In genomic region chr16:23556881-23557778, GRCh38 we compare ENCODE assay signal across 8 cellular contexts. TPM values are rescaled to one million over a fixed set of nuclear protein-coding genes. Genes with fewer than 3 reads are reported as not detected.
DNase-seq lines count a peak whose midpoint lies in the region; ATAC-seq and TF ChIP-seq lines count a peak whose summit lies in the region.

TSS of gene EARS2 (minus strand) at chr16:23557350. CDS start at chr16:23557343, 7 bp downstream.
A gene with protein sequence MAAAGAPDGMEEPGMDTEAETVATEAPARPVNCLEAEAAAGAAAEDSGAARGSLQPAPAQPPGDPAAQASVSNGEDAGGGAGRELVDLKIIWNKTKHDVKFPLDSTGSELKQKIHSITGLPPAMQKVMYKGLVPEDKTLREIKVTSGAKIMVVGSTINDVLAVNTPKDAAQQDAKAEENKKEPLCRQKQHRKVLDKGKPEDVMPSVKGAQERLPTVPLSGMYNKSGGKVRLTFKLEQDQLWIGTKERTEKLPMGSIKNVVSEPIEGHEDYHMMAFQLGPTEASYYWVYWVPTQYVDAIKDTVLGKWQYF (plus strand): TSS chr16:23557727. CDS start chr16:23557743, 16 bp downstream.

- H3K27ac Mint-ChIP-seq in GM23338: peak within 1 kb of the TSS; percentile 94
- peak within 1 kb of the TSS; percentile 92 for H3K27ac Mint-ChIP-seq in activated T-helper 1 cell treated with anti-CD3 and anti-CD28 coated beads, Interleukin-12 subunit alpha, Interleukin-12 subunit beta, Interleukin-2, Interleukin-4 antibody, amounts not matched to agents 30 ng/mL and 10 ng/mL and 1 ng/mL, durations not matched to agents 14 hours and 24 hours and 36 hours
- H3K27ac Mint-ChIP-seq in naive thymus-derived CD8-positive, alpha-beta T cell: peak within 1 kb of the TSS; percentile 78 to 97 (median 96)

- H3K9me3 Mint-ChIP-seq in GM23338: peaks cover 3% of the 10 kb centered on the region; the same call in 1 of the 3 replicates
- no peaks in the 10 kb centered on the region for H3K9me3 Mint-ChIP-seq in activated T-helper 1 cell treated with anti-CD3 and anti-CD28 coated beads, Interleukin-12 subunit alpha, Interleukin-12 subunit beta, Interleukin-2, Interleukin-4 antibody, amounts not matched to agents 30 ng/mL and 10 ng/mL and 1 ng/mL, durations not matched to agents 14 hours and 24 hours and 36 hours
- no peaks in the 10 kb centered on the region for H3K9me3 Mint-ChIP-seq in naive thymus-derived CD8-positive, alpha-beta T cell

- H3K27me3 Mint-ChIP-seq in GM23338 (ENCODE audit: insufficient read depth, low read depth, poor library complexity): peaks cover 9% of the 10 kb centered on the region
- peaks cover 4% of the 10 kb centered on the region for H3K27me3 Mint-ChIP-seq in activated T-helper 1 cell treated with anti-CD3 and anti-CD28 coated beads, Interleukin-12 subunit alpha, Interleukin-12 subunit beta, Interleukin-2, Interleukin-4 antibody, amounts not matched to agents 30 ng/mL and 10 ng/mL and 1 ng/mL, durations not matched to agents 14 hours and 24 hours and 36 hours (ENCODE audit: insufficient read depth)
- no peaks in the 10 kb centered on the region for H3K27me3 Mint-ChIP-seq in naive thymus-derived CD8-positive, alpha-beta T cell

- peaks cover 42% of the 10 kb centered on the region for H3K36me3 Mint-ChIP-seq in GM23338 (ENCODE audit: low read depth)
- peaks cover 26% of the 10 kb centered on the region for H3K36me3 Mint-ChIP-seq in activated T-helper 1 cell treated with anti-CD3 and anti-CD28 coated beads, Interleukin-12 subunit alpha, Interleukin-12 subunit beta, Interleukin-2, Interleukin-4 antibody, amounts not matched to agents 30 ng/mL and 10 ng/mL and 1 ng/mL, durations not matched to agents 14 hours and 24 hours and 36 hours (ENCODE audit: low read depth)
- H3K36me3 Mint-ChIP-seq in naive thymus-derived CD8-positive, alpha-beta T cell: peaks cover 0 to 39% (median under 1%) of the 10 kb centered on the region in 3 donors

- H3K9ac ChIP-seq in fibroblast of lung (ENCODE audit: insufficient read depth, low read length): peak within 1 kb of the TSS; percentile 89

- peak within 1 kb of the TSS; percentile 85 for H3K4me2 ChIP-seq in GM23338
- peak within 1 kb of the TSS; percentile 95 for H3K4me2 ChIP-seq in fibroblast of lung (ENCODE audit: extremely low read depth, insufficient read depth, low read length)

- H3K27ac ChIP-seq in GM23338 (ENCODE audit: low read depth): peak within 1 kb of the TSS; percentile 86
- H3K27ac ChIP-seq in fibroblast of lung (ENCODE audit: insufficient read depth, low read length): peak within 1 kb of the TSS; percentile 89

- H4K20me1 ChIP-seq in GM23338 (replicated peaks; ENCODE audit: insufficient read depth) (peaks cover 22% of the 10 kb centered on the region), fibroblast of lung (ENCODE audit: control insufficient read depth, extremely low read depth, insufficient read depth, low read length) (no peaks in the 10 kb centered on the region)

- H3K79me2 ChIP-seq in GM23338 (replicated peaks; ENCODE audit: insufficient read depth) (peaks cover 78% of the 10 kb centered on the region), fibroblast of lung (ENCODE audit: control insufficient read depth, insufficient read depth, low read length) (peaks cover 34% of the 10 kb centered on the region)

- H2AFZ ChIP-seq in GM23338 (peak within 1 kb of the TSS; percentile 83; the same call in 1 of the 2 replicates), fibroblast of lung (ENCODE audit: low read length) (peak within 1 kb of the TSS; percentile 73)

- peaks cover 7% of the 10 kb centered on the region; the same call in 1 of the 3 replicates for H3K4me1 Mint-ChIP-seq in GM23338
- H3K4me1 Mint-ChIP-seq in activated T-helper 1 cell treated with anti-CD3 and anti-CD28 coated beads, Interleukin-12 subunit alpha, Interleukin-12 subunit beta, Interleukin-2, Interleukin-4 antibody, amounts not matched to agents 30 ng/mL and 10 ng/mL and 1 ng/mL, durations not matched to agents 14 hours and 24 hours and 36 hours (ENCODE audit: low read depth): peaks cover 44% of the 10 kb centered on the region
- peaks cover 14 to 48% (median 36%) of the 10 kb centered on the region in 4 donors for H3K4me1 Mint-ChIP-seq in naive thymus-derived CD8-positive, alpha-beta T cell

- H3K9me2 ChIP-seq in GM23338 (ENCODE audit: insufficient read depth): no peaks in the 10 kb centered on the region

- H3K4me3 ChIP-seq in GM23338 (peak within 1 kb of the TSS; percentile 90), fibroblast of lung (replicated peaks in 1 of 4; ENCODE audit: control extremely low read depth in 1 of 4, insufficient read depth in 1 of 4, low read depth in 3 of 4, low read length in 4 of 4) (peak within 1 kb of the TSS; percentile 87 to 98 (median 94))

- intact Hi-C loops in activated T-helper 1 cell treated with anti-CD3 and anti-CD28 coated beads, Interleukin-12 subunit alpha, Interleukin-12 subunit beta, Interleukin-2, Interleukin-4 antibody, amounts not matched to agents 30 ng/mL and 10 ng/mL and 1 ng/mL, durations not matched to agents 14 hours and 24 hours and 36 hours (cut with micrococcal nuclease): loop anchor here (1.0 to 5.0 kb wide), 11 partner anchors 39 to 1960 kb away; partner anchors contain the start of genes COG7, DCTN5, GGA2 and METTL9

- H3F3A ChIP-seq in GM23338 (replicated peaks; ENCODE audit: low read depth): peaks cover 14% of the 10 kb centered on the region

- DNase-seq in EL (peak; percentile 98), GM23338 (ENCODE audit: low spot score) (peak; percentile 99), LHCN-M2 (ENCODE audit: low read depth) (peak; percentile 98), RPMI7951 (ENCODE audit: low read depth) (peak; percentile 95), fibroblast of lung (ENCODE audit: low read depth in 2 of 2) (peak; percentile 97 to 98)
- DNase-seq in activated T-helper 1 cell treated with anti-CD3 and anti-CD28 coated beads, Interleukin-12 subunit alpha, Interleukin-12 subunit beta, Interleukin-2, Interleukin-4 antibody, amounts not matched to agents 30 ng/mL and 10 ng/mL and 1 ng/mL, durations not matched to agents 14 hours and 24 hours and 36 hours (ENCODE audit: low spot score): peak; percentile 96
- peak; percentile 86 to 99 (median 96) for DNase-seq in naive thymus-derived CD8-positive, alpha-beta T cell
- peak; percentile 93 to 99 (median 98) for DNase-seq in stimulated activated naive CD4-positive, alpha-beta T cell (lab: John Stamatoyannopoulos, UW)

- ATAC-seq in GM23338: peak; percentile 96
- peak; percentile 92 to 93 for ATAC-seq in naive thymus-derived CD8-positive, alpha-beta T cell

- H3K4me1 ChIP-seq in GM23338 (ENCODE audit: insufficient read depth): peaks cover 14% of the 10 kb centered on the region
- H3K4me1 ChIP-seq in fibroblast of lung (ENCODE audit: control insufficient read depth, extremely low read depth, insufficient read depth, low read length): no peaks in the 10 kb centered on the region

- H3K36me3 ChIP-seq in GM23338 (ENCODE audit: insufficient read depth): peaks cover 35% of the 10 kb centered on the region
- peaks cover 16% of the 10 kb centered on the region for H3K36me3 ChIP-seq in fibroblast of lung (ENCODE audit: control insufficient read depth, insufficient read depth, low read length)

- peak within 1 kb of the TSS; percentile 94 for H3K4me3 Mint-ChIP-seq in GM23338
- peak within 1 kb of the TSS; percentile 95 for H3K4me3 Mint-ChIP-seq in activated T-helper 1 cell treated with anti-CD3 and anti-CD28 coated beads, Interleukin-12 subunit alpha, Interleukin-12 subunit beta, Interleukin-2, Interleukin-4 antibody, amounts not matched to agents 30 ng/mL and 10 ng/mL and 1 ng/mL, durations not matched to agents 14 hours and 24 hours and 36 hours
- peak within 1 kb of the TSS; percentile 88 to 96 (median 93) for H3K4me3 Mint-ChIP-seq in naive thymus-derived CD8-positive, alpha-beta T cell

- H3K27me3 ChIP-seq in GM23338 (ENCODE audit: insufficient read depth) (no peaks in the 10 kb centered on the region), fibroblast of lung (ENCODE audit: control insufficient read depth, insufficient read depth, low read length) (no peaks in the 10 kb centered on the region)

- POLR2A ChIA-PET in naive thymus-derived CD8-positive, alpha-beta T cell (lab: Charles Lee): interaction anchor here (0.6 to 1.3 kb wide), 4 partner anchors 35 to 85 kb away, joined by 3 to 8 read pairs (median 4); partner anchors contain the start of gene GGA2

- H3K9me3 ChIP-seq in fibroblast of lung (ENCODE audit: control insufficient read depth, insufficient read depth, low read depth, low read length): no peaks in the 10 kb centered on the region

- TF ChIP-seq CTCF in GM23338 (conservative IDR thresholded peaks at IDR 0.05; ENCODE audit: low read depth in 2 of 2) (peak; percentile 58 to 82), fibroblast of lung (conservative IDR thresholded peaks at IDR 0.05 in 1 of 2, IDR thresholded peaks at IDR 0.05 in 1 of 2; ENCODE audit: low read depth in 1 of 2, low read length in 2 of 2) (peak; percentile 67 to 69)

RNA-seq across cellular contexts. Expression of gene EARS2, which starts in this region (rescaled TPM):
- total RNA-seq in GM23338 (2014; rRNA removed; shearing (Covaris generic)): 58.3 and 89.1 TPM in 2 replicates
- 22.6 and 22.8 TPM in 2 replicates for polyA plus RNA-seq in GM23338 (2016; fragmentation: Nextera tagmentation; extraction: Ambion mirVana)
- total RNA-seq in LHCN-M2 (2014; rRNA removed): 28.8 and 31.4 TPM in 2 replicates
- 13.8 TPM for polyA plus RNA-seq in LHCN-M2 (2012)
- total RNA-seq in RPMI7951 (2014; rRNA removed; shearing (Covaris generic)): 10.6 and 12.7 TPM in 2 replicates
- 27.8 and 29.9 TPM in 2 replicates for total RNA-seq in activated T-helper 1 cell treated with anti-CD3 and anti-CD28 coated beads, Interleukin-12 subunit alpha, Interleukin-12 subunit beta, Interleukin-2, Interleukin-4 antibody, amounts not matched to agents 30 ng/mL and 10 ng/mL and 1 ng/mL, durations not matched to agents 14 hours and 24 hours and 36 hours
- 28.2 and 40.3 TPM in 2 replicates for total RNA-seq in fibroblast of lung
- 27.3 and 31.7 TPM in 2 replicates for polyA plus RNA-seq in fibroblast of lung
- 21.7 and 23.4 TPM in 2 replicates for polyA plus RNA-seq in fibroblast of lung (2012)
- 47.8 and 89.8 TPM in 2 replicates for polyA minus RNA-seq in fibroblast of lung (ENCODE audit: low replicate concordance)
- 10 to 100 TPM; 16.9 to 18.1 TPM for total RNA-seq in naive thymus-derived CD8-positive, alpha-beta T cell
- 10 to 100 TPM; 14.1 to 19.9 (median 18.3) TPM for polyA plus RNA-seq in naive thymus-derived CD8-positive, alpha-beta T cell

RNA-seq across cellular contexts. Expression of the second gene that starts in this region (rescaled TPM):
- 201 and 249 TPM in 2 replicates for total RNA-seq in GM23338 (2014; rRNA removed; shearing (Covaris generic))
- 27.7 and 28.5 TPM in 2 replicates for polyA plus RNA-seq in GM23338 (2016; fragmentation: Nextera tagmentation; extraction: Ambion mirVana)
- 156 and 172 TPM in 2 replicates for total RNA-seq in LHCN-M2 (2014; rRNA removed)
- 32.8 TPM for polyA plus RNA-seq in LHCN-M2 (2012)
- total RNA-seq in RPMI7951 (2014; rRNA removed; shearing (Covaris generic)): 52.6 and 67.9 TPM in 2 replicates
- 54.9 and 55.0 TPM in 2 replicates for total RNA-seq in activated T-helper 1 cell treated with anti-CD3 and anti-CD28 coated beads, Interleukin-12 subunit alpha, Interleukin-12 subunit beta, Interleukin-2, Interleukin-4 antibody, amounts not matched to agents 30 ng/mL and 10 ng/mL and 1 ng/mL, durations not matched to agents 14 hours and 24 hours and 36 hours
- total RNA-seq in fibroblast of lung: 68.8 and 101 TPM in 2 replicates
- 59.6 and 66.6 TPM in 2 replicates for polyA plus RNA-seq in fibroblast of lung
- 38.4 and 43.3 TPM in 2 replicates for polyA plus RNA-seq in fibroblast of lung (2012)
- 53.4 and 64.7 TPM in 2 replicates for polyA minus RNA-seq in fibroblast of lung (ENCODE audit: low replicate concordance)
- 10 to 100 TPM; 52.5 to 58.7 TPM for total RNA-seq in naive thymus-derived CD8-positive, alpha-beta T cell
- polyA plus RNA-seq in naive thymus-derived CD8-positive, alpha-beta T cell: 10 to 100 TPM; 12.2 to 15.4 (median 12.6) TPM

Comparison
In these comparisons a context has a peak if more than half of its experiments do, and no peak if none do; other contexts are left out.
1. Peak in every context shown above with its lines: DNase-seq, ATAC-seq, H3K4me3 ChIP-seq and H3K27ac ChIP-seq.